ENCODE assay signal across 7 cellular contexts in the genomic region with DNA sequence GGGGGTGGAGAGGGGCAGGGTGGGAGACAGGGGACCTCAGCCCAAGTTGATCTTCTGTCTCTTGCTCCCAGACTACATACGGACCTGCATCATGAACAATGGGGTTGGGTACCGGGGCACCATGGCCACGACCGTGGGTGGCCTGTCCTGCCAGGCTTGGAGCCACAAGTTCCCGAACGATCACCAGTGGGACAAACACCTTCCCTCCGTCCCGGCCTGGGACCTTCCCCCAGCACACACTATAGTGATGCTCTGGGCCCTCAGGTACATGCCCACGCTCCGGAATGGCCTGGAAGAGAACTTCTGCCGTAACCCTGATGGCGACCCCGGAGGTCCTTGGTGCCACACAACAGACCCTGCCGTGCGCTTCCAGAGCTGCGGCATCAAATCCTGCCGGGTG. TPM values are rescaled to one million over a fixed set of nuclear protein-coding genes. Genes with fewer than 3 reads are reported as not detected.
"Had no signal": no experiment of that assay in that cellular context is flagged by ENCODE, and none has a peak within 500 bp of the region (broad histone marks: within the 10 kb centered on the region; RNA-seq: fewer than 3 reads in every experiment).

No MANE protein-coding gene starts in this region.

RNA-seq across cellular contexts. Expression of a gene that starts 20.0 kb away (rescaled TPM):
- total RNA-seq: fibroblast of villous mesenchyme, osteoblast had no signal
- polyA plus RNA-seq: esophagus, mammary epithelial cell, neural cell, psoas muscle, right cardiac atrium had no signal
